ENCODE assay signal across 27 cellular contexts in genomic region chr9:75797181-75797580, GRCh38.
"Had no signal": no experiment of that assay in that cellular context is flagged by ENCODE, and none has a peak within 500 bp of the region (broad histone marks: within the 10 kb centered on the region; RNA-seq: fewer than 3 reads in every experiment).

No MANE protein-coding gene starts in this region.

- H3K4me3 ChIP-seq: colonic mucosa, esophagus muscularis mucosa, heart right ventricle, lower lobe of right lung, prostate gland, right atrium auricular region, stomach, thyroid gland had no signal

- H3K27me3 Mint-ChIP-seq: dendritic cell treated with granulocyte-macrophage colony-stimulating factor and Interleukin-4, amounts not matched to agents 40 ng/mL and 50 ng/mL, for 4 days; memory B cell had no signal

- H3K36me3 Mint-ChIP-seq: immature natural killer cell; memory B cell; naive thymus-derived CD4-positive, alpha-beta T cell; stimulated activated effector memory CD8-positive, alpha-beta T cell treated with anti-CD3 and anti-CD28 coated beads, Interleukin-12 subunit alpha, Interleukin-12 subunit beta, amount 100 ng/mL, for 72 hours had no signal

- H3K4me1 ChIP-seq: colonic mucosa, esophagus muscularis mucosa, heart right ventricle, lower lobe of right lung, prostate gland, right atrium auricular region, stomach, thyroid gland had no signal

- H3K9me3 Mint-ChIP-seq: dendritic cell treated with granulocyte-macrophage colony-stimulating factor and Interleukin-4, amounts not matched to agents 40 ng/mL and 50 ng/mL, for 4 days; endodermal cell had no signal

- H3K36me3 ChIP-seq: colonic mucosa, esophagus muscularis mucosa, heart right ventricle, lower lobe of right lung, prostate gland, right atrium auricular region, stomach, thyroid gland had no signal

- H3K27ac Mint-ChIP-seq: dendritic cell treated with granulocyte-macrophage colony-stimulating factor and Interleukin-4, amounts not matched to agents 40 ng/mL and 50 ng/mL, for 4 days; endodermal cell; immature natural killer cell; memory B cell; naive thymus-derived CD4-positive, alpha-beta T cell; nephron progenitor cell; stimulated activated effector memory CD8-positive, alpha-beta T cell treated with anti-CD3 and anti-CD28 coated beads, Interleukin-12 subunit alpha, Interleukin-12 subunit beta, amount 100 ng/mL, for 72 hours had no signal

- H3K9me3 ChIP-seq: colonic mucosa, esophagus muscularis mucosa, lower lobe of right lung, prostate gland, stomach, thyroid gland had no signal

- ATAC-seq: heart right ventricle; left ventricle myocardium superior; lower lobe of right lung; naive thymus-derived CD4-positive, alpha-beta T cell; sciatic nerve; stimulated activated effector memory CD8-positive, alpha-beta T cell treated with anti-CD3 and anti-CD28 coated beads, Interleukin-12 subunit alpha, Interleukin-12 subunit beta, amount 100 ng/mL, for 72 hours had no signal

- H3K27ac ChIP-seq: colonic mucosa, esophagus muscularis mucosa, heart right ventricle, lower lobe of right lung, prostate gland, right atrium auricular region, stomach, thyroid gland had no signal

- H3K27me3 ChIP-seq: colonic mucosa, esophagus muscularis mucosa, heart right ventricle, right atrium auricular region, stomach, thyroid gland had no signal

- H3K4me1 Mint-ChIP-seq: endodermal cell; immature natural killer cell; memory B cell; naive thymus-derived CD4-positive, alpha-beta T cell; nephron progenitor cell; stimulated activated effector memory CD8-positive, alpha-beta T cell treated with anti-CD3 and anti-CD28 coated beads, Interleukin-12 subunit alpha, Interleukin-12 subunit beta, amount 100 ng/mL, for 72 hours had no signal

- H3K4me3 Mint-ChIP-seq: dendritic cell treated with granulocyte-macrophage colony-stimulating factor and Interleukin-4, amounts not matched to agents 40 ng/mL and 50 ng/mL, for 4 days; endodermal cell; immature natural killer cell; memory B cell; naive thymus-derived CD4-positive, alpha-beta T cell; nephron progenitor cell; stimulated activated effector memory CD8-positive, alpha-beta T cell treated with anti-CD3 and anti-CD28 coated beads, Interleukin-12 subunit alpha, Interleukin-12 subunit beta, amount 100 ng/mL, for 72 hours had no signal

- DNase-seq: colonic mucosa; effector CD8-positive, alpha-beta T cell; endodermal cell; foreskin melanocyte; glutamatergic neuron; heart right ventricle; hippocampal formation; immature natural killer cell; islet precursor cell; left ventricle myocardium superior; lower lobe of right lung; naive thymus-derived CD4-positive, alpha-beta T cell; nephron progenitor cell; nucleus accumbens; stimulated activated CD4-positive, alpha-beta T cell treated with anti-CD3 and anti-CD28 coated beads, Interleukin-2, amount 100 ng/mL, for 24 hours; stimulated activated CD4-positive, alpha-beta T cell treated with anti-CD3 and anti-CD28 coated beads, Interleukin-4, amount 100 ng/mL, for 24 hours; stimulated activated naive CD4-positive, alpha-beta T cell treated with Interleukin-2 at 50 U/mL for 16 hours; stomach; thyroid gland; trophoblast cell had no signal
